ENCODE assay signal across 9 cellular contexts in genomic region chr10:11875183-11875498, GRCh38. TPM values are rescaled to one million over a fixed set of nuclear protein-coding genes. Genes with fewer than 3 reads are reported as not detected.
DNase-seq lines count a peak whose midpoint lies in the region; ATAC-seq and TF ChIP-seq lines count a peak whose summit lies in the region.
"Had no signal": no experiment of that assay in that cellular context is flagged by ENCODE, and none has a peak within 500 bp of the region (broad histone marks: within the 10 kb centered on the region; RNA-seq: fewer than 3 reads in every experiment).

No MANE protein-coding gene starts in this region.

- H3K4me1 Mint-ChIP-seq in stimulated activated naive CD8-positive, alpha-beta T cell treated with anti-CD3 and anti-CD28 coated beads, Interleukin-15, amount 100 ng/mL, for 72 hours: peaks cover 34% of the 10 kb centered on the region
- peaks cover 37% of the 10 kb centered on the region for H3K4me1 Mint-ChIP-seq in nephron

- H3K27me3 ChIP-seq in ectodermal cell (ENCODE audit: control insufficient read depth, insufficient read depth, low read length, poor library complexity, severe bottlenecking): no peaks in the 10 kb centered on the region
- H3K27me3 ChIP-seq: BE2C had no signal

- peak overlapping the region; percentile 57 to 76 for H3K4me3 Mint-ChIP-seq in stimulated activated naive CD8-positive, alpha-beta T cell treated with anti-CD3 and anti-CD28 coated beads, Interleukin-15, amount 100 ng/mL, for 72 hours
- H3K4me3 Mint-ChIP-seq in nephron: peak overlapping the region in 2 of 3 experiments; percentile 43 to 50

- TF ChIP-seq CTCF in nephron (IDR thresholded peaks at IDR 0.05; ENCODE audit: unreplicated experiment in 3 of 3): no peak

- H3K9me3 ChIP-seq in ectodermal cell (ENCODE audit: control insufficient read depth, low read length): no peaks in the 10 kb centered on the region
- H3K9me3 ChIP-seq: BE2C had no signal

- WGBS in ectodermal cell, 2 experiments: 45 to 47% methylated on average over 9 of the region's 9 CpGs

- H3K27ac ChIP-seq in ectodermal cell (ENCODE audit: insufficient read depth, low read depth, low read length, poor library complexity, severe bottlenecking): peak overlapping the region; percentile 56

- H3K9me3 Mint-ChIP-seq in stimulated activated naive CD8-positive, alpha-beta T cell treated with anti-CD3 and anti-CD28 coated beads, Interleukin-15, amount 100 ng/mL, for 72 hours: no peaks in the 10 kb centered on the region
- no peaks in the 10 kb centered on the region for H3K9me3 Mint-ChIP-seq in nephron

- no peaks in the 10 kb centered on the region for H3K36me3 Mint-ChIP-seq in nephron (ENCODE audit: low read depth)

- peak; percentile 3 for ATAC-seq in stimulated activated naive CD8-positive, alpha-beta T cell treated with anti-CD3 and anti-CD28 coated beads, Interleukin-15, amount 100 ng/mL, for 72 hours
- ATAC-seq in stimulated activated naive CD8-positive, alpha-beta T cell treated with anti-CD3 and anti-CD28 coated beads, Interleukin-15, Interleukin-2, amounts not matched to agents 100 U/mL and 50 U/mL, for 24 hours: no peak
- ATAC-seq in GM19467 (IDR thresholded peaks at IDR 0.05; ENCODE audit: unreplicated experiment): no peak

- DNase-seq in stimulated activated naive CD8-positive, alpha-beta T cell treated with anti-CD3 and anti-CD28 coated beads, Interleukin-15, amount 100 ng/mL, for 72 hours: no peak
- DNase-seq in stimulated activated naive CD8-positive, alpha-beta T cell treated with anti-CD3 and anti-CD28 coated beads, Interleukin-15, Interleukin-2, amounts not matched to agents 100 U/mL and 50 U/mL, for 24 hours: no peak
- DNase-seq in SW 1271 (lab: John Stamatoyannopoulos, UW) (no peak), DMS153 (lab: John Stamatoyannopoulos, UW) (no peak), activated gamma-delta T cell (lab: John Stamatoyannopoulos, UW) (no peak)

- H3K27ac Mint-ChIP-seq in stimulated activated naive CD8-positive, alpha-beta T cell treated with anti-CD3 and anti-CD28 coated beads, Interleukin-15, amount 100 ng/mL, for 72 hours: peak overlapping the region in 1 of 2 donors; percentile 67
- peak overlapping the region; percentile 92 to 95 (median 95) for H3K27ac Mint-ChIP-seq in nephron

- H3K27me3 Mint-ChIP-seq in stimulated activated naive CD8-positive, alpha-beta T cell treated with anti-CD3 and anti-CD28 coated beads, Interleukin-15, amount 100 ng/mL, for 72 hours: peaks cover 44% of the 10 kb centered on the region
- H3K27me3 Mint-ChIP-seq in nephron (ENCODE audit: low read depth): no peaks in the 10 kb centered on the region

- peaks cover 12% of the 10 kb centered on the region for H3K4me1 ChIP-seq in ectodermal cell (ENCODE audit: control insufficient read depth, insufficient read depth, low read length)

- no peak overlapping the region for H3K4me3 ChIP-seq in ectodermal cell (ENCODE audit: insufficient read depth, low read depth, low read length)

- H3K36me3 ChIP-seq in ectodermal cell (ENCODE audit: control insufficient read depth, insufficient read depth, low read length): no peaks in the 10 kb centered on the region
- H3K36me3 ChIP-seq: BE2C had no signal

RNA-seq across cellular contexts. Expression of gene PROSER2, which starts 52.0 kb away (rescaled TPM):
- polyA plus RNA-seq in ectodermal cell (2013, experiment 1 of 4): 2.0 TPM
- 2.2 TPM for polyA plus RNA-seq in ectodermal cell (2013, experiment 2 of 4)
- polyA plus RNA-seq in ectodermal cell (2013, experiment 3 of 4): 1.8 TPM
- 2.1 TPM for polyA plus RNA-seq in ectodermal cell (2013, experiment 4 of 4)
